8 cellular contexts compared by ENCODE assay signal in the genomic region with DNA sequence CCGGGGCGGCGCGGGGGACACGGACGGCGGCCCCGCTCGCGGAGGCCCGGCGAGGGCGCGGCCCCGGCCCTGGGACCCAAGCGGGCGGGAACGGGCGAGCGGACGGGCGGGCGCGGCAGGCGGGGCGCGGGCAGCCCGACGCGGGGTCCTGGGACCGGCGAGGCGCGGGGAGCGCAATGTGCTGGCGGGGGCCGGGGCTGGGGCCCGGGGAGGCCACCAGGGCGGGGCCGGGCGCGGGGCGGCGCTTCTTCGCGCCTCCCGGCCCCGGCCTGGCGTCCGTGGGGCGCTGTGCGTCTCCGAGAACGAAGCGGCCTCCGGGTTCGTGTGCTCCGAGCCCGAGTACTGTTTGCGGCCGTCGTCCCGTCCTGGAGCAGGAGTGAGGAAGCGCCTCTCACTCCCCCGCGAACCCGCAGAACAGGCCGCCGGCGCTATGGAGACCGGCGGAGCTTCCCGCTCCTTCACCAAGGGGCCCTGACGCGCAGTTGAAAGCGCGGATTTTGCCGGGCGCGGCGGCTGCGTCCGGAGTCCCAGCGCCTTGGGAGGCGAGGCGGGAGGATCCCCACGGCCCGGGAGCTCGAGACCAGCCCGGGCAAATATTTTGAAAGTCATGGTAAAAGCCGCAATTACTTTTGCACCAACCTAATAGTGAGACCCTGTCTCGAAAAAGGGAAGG. TPM values are rescaled to one million over a fixed set of nuclear protein-coding genes. Genes with fewer than 3 reads are reported as not detected.
DNase-seq lines count a peak whose midpoint lies in the region; ATAC-seq and TF ChIP-seq lines count a peak whose summit lies in the region.

No MANE protein-coding gene starts in this region.

- H3K27ac ChIP-seq in CD4-positive, alpha-beta T cell (ENCODE audit: low read depth, low read length): peak overlapping the region; percentile 86
- peak overlapping the region; percentile 96 for H3K27ac ChIP-seq in mesodermal cell (ENCODE audit: low read depth, low read length, severe bottlenecking)

- peak; percentile 91 for ATAC-seq in CD4-positive, alpha-beta T cell (ENCODE audit: poor library complexity)
- ATAC-seq in GM19351 (IDR thresholded peaks at IDR 0.05; ENCODE audit: unreplicated experiment) (peak; percentile 81), HG03520 (IDR thresholded peaks at IDR 0.05; ENCODE audit: unreplicated experiment) (peak; percentile 74)
- ATAC-seq in activated CD8-positive, alpha-beta memory T cell treated with anti-CD3 and anti-CD28 coated beads, Interleukin-2, amount 10 ng/mL, durations not matched to agents 7 days and 5 days: peak; percentile 92

- H3K27me3 ChIP-seq in CD4-positive, alpha-beta T cell (ENCODE audit: control insufficient read depth, insufficient read depth, low read length): no peaks in the 10 kb centered on the region
- H3K27me3 ChIP-seq in endocrine pancreas (ENCODE audit: control insufficient read depth, insufficient read depth, low read length): no peaks in the 10 kb centered on the region

- peaks cover 33% of the 10 kb centered on the region for H3K4me1 Mint-ChIP-seq in CD4-positive, alpha-beta T cell (ENCODE audit: low read depth)
- peaks cover 24% of the 10 kb centered on the region for H3K4me1 Mint-ChIP-seq in activated CD8-positive, alpha-beta memory T cell treated with anti-CD3 and anti-CD28 coated beads, Interleukin-2, amount 10 ng/mL, durations not matched to agents 7 days and 5 days

- intact Hi-C loops in CD4-positive, alpha-beta T cell (cut with DNase I, micrococcal nuclease): loop anchor here (1.0 to 5.0 kb wide), 5 partner anchors 75 to 271 kb away; a partner anchor contains a TSS

- H3K36me3 ChIP-seq in endocrine pancreas (ENCODE audit: control insufficient read depth, insufficient read depth, low read length): no peaks in the 10 kb centered on the region
- peaks cover 29% of the 10 kb centered on the region for H3K36me3 ChIP-seq in mesodermal cell (ENCODE audit: control insufficient read depth, insufficient read depth, low read length)

- TF ChIP-seq CTCF in CD4-positive, alpha-beta T cell (IDR thresholded peaks at IDR 0.05): peak; percentile 14

- POLR2A ChIA-PET in CD4-positive, alpha-beta T cell (lab: Charles Lee): interaction anchor here (0.7 to 2.4 kb wide), 7 partner anchors 12 to 369 kb away, joined by 3 to 9 read pairs (median 6); a partner anchor contains a TSS

- 0 to 1% methylated on average over 58 to 65 of the region's 92 CpGs for WGBS in mesodermal cell (ENCODE audit: insufficient coverage in 2 of 2), 2 experiments

- H3K36me3 Mint-ChIP-seq in CD4-positive, alpha-beta T cell (ENCODE audit: low read depth): peaks cover 19% of the 10 kb centered on the region
- H3K36me3 Mint-ChIP-seq in activated CD8-positive, alpha-beta memory T cell treated with anti-CD3 and anti-CD28 coated beads, Interleukin-2, amount 10 ng/mL, durations not matched to agents 7 days and 5 days: peaks cover 21% of the 10 kb centered on the region

- peak overlapping the region; percentile 24 for H3K4me3 ChIP-seq in endocrine pancreas (ENCODE audit: control insufficient read depth, insufficient read depth, low read length)
- peak overlapping the region; percentile 69 for H3K4me3 ChIP-seq in mesodermal cell (ENCODE audit: extremely low read depth, insufficient read depth, low read length, poor library complexity, severe bottlenecking)

- no peaks in the 10 kb centered on the region for H3K27me3 Mint-ChIP-seq in CD4-positive, alpha-beta T cell
- no peaks in the 10 kb centered on the region for H3K27me3 Mint-ChIP-seq in activated CD8-positive, alpha-beta memory T cell treated with anti-CD3 and anti-CD28 coated beads, Interleukin-2, amount 10 ng/mL, durations not matched to agents 7 days and 5 days

- peak overlapping the region; percentile 80 for H3K9ac ChIP-seq in endocrine pancreas (ENCODE audit: control insufficient read depth, insufficient read depth, low read length)

- CTCF ChIA-PET in CD4-positive, alpha-beta T cell (lab: Charles Lee): interaction anchor here (0.9 to 1.1 kb wide), 2 partner anchors 9 to 67 kb away, joined by 3 to 4 read pairs; a partner anchor contains a TSS
- CTCF ChIA-PET in activated CD8-positive, alpha-beta memory T cell treated with anti-CD3 and anti-CD28 coated beads, Interleukin-2, amount 10 ng/mL, durations not matched to agents 7 days and 5 days (lab: Charles Lee): interaction anchor here (1.0 to 2.2 kb wide), 3 partner anchors 46 to 368 kb away, joined by 3 to 8 read pairs (median 3); a partner anchor contains a TSS

- H3K4me1 ChIP-seq in endocrine pancreas (ENCODE audit: control insufficient read depth, insufficient read depth, low read length) (no peaks in the 10 kb centered on the region), mesodermal cell (ENCODE audit: control insufficient read depth, insufficient read depth, low read length, poor library complexity, severe bottlenecking) (peaks cover 7% of the 10 kb centered on the region)

- no peaks in the 10 kb centered on the region for H3K9me3 ChIP-seq in CD4-positive, alpha-beta T cell (ENCODE audit: control insufficient read depth, low read length)
- H3K9me3 ChIP-seq in endocrine pancreas (ENCODE audit: control insufficient read depth, low read length) (no peaks in the 10 kb centered on the region), mesodermal cell (ENCODE audit: control insufficient read depth, low read length) (no peaks in the 10 kb centered on the region)

- H3K4me3 Mint-ChIP-seq in CD4-positive, alpha-beta T cell: peak overlapping the region; percentile 85
- peak overlapping the region; percentile 72 for H3K4me3 Mint-ChIP-seq in activated CD8-positive, alpha-beta memory T cell treated with anti-CD3 and anti-CD28 coated beads, Interleukin-2, amount 10 ng/mL, durations not matched to agents 7 days and 5 days

- H3K27ac Mint-ChIP-seq in CD4-positive, alpha-beta T cell: peak overlapping the region; percentile 74
- peak overlapping the region; percentile 87 for H3K27ac Mint-ChIP-seq in activated CD8-positive, alpha-beta memory T cell treated with anti-CD3 and anti-CD28 coated beads, Interleukin-2, amount 10 ng/mL, durations not matched to agents 7 days and 5 days

- H3K9me3 Mint-ChIP-seq in CD4-positive, alpha-beta T cell: no peaks in the 10 kb centered on the region
- no peaks in the 10 kb centered on the region for H3K9me3 Mint-ChIP-seq in activated CD8-positive, alpha-beta memory T cell treated with anti-CD3 and anti-CD28 coated beads, Interleukin-2, amount 10 ng/mL, durations not matched to agents 7 days and 5 days (ENCODE audit: low read depth)

- peak; percentile 74 to 89 (median 84) for DNase-seq in CD4-positive, alpha-beta T cell
- peak; percentile 78 to 91 for DNase-seq in NOMO-1 (lab: John Stamatoyannopoulos, UW; ENCODE audit: unreplicated experiment in 2 of 2)
- DNase-seq in activated CD8-positive, alpha-beta memory T cell treated with anti-CD3 and anti-CD28 coated beads, Interleukin-2, amount 10 ng/mL, durations not matched to agents 7 days and 5 days: peak; percentile 87
- DNase-seq in stimulated activated CD8-positive, alpha-beta memory T cell treated with anti-CD3 and anti-CD28 coated beads, Interleukin-15, amount 100 ng/mL, for 1 hour (ENCODE audit: low read depth): peak; percentile 63

RNA-seq across cellular contexts. Expression of a gene that starts 0.4 kb away (rescaled TPM):
- total RNA-seq in CD4-positive, alpha-beta T cell: 10 to 100 TPM; 61.7 to 65.7 TPM
- total RNA-seq in activated CD8-positive, alpha-beta memory T cell treated with anti-CD3 and anti-CD28 coated beads, Interleukin-2, amount 10 ng/mL, durations not matched to agents 7 days and 5 days: 100 to 1,000 TPM; 105 to 106 TPM
- 57.5 TPM for polyA plus RNA-seq in mesodermal cell (2013, experiment 1 of 2)
- 46.3 TPM for polyA plus RNA-seq in mesodermal cell (2013, experiment 2 of 2)

RNA-seq across cellular contexts. Expression of a gene that starts 51.4 kb away (rescaled TPM):
- 10 to 100 TPM; 12.8 to 15.1 TPM for total RNA-seq in CD4-positive, alpha-beta T cell
- 10 to 100 TPM; 59.6 to 70.1 TPM for total RNA-seq in activated CD8-positive, alpha-beta memory T cell treated with anti-CD3 and anti-CD28 coated beads, Interleukin-2, amount 10 ng/mL, durations not matched to agents 7 days and 5 days
- 28.9 TPM for polyA plus RNA-seq in mesodermal cell (2013, experiment 1 of 2)
- polyA plus RNA-seq in mesodermal cell (2013, experiment 2 of 2): 25.1 TPM

Comparison
In these comparisons a context has a peak if more than half of its experiments do, and no peak if none do; other contexts are left out.
1. Peak in every context shown above with its lines: DNase-seq, ATAC-seq, H3K4me3 ChIP-seq and H3K27ac ChIP-seq.